ENCODE assay signal across 11 cellular contexts in genomic region chr11:46210133-46210636, GRCh38.
DNase-seq lines count a peak whose midpoint lies in the region; TF ChIP-seq lines count a peak whose summit lies in the region.
"Had no signal": no experiment of that assay in that cellular context is flagged by ENCODE, and none has a peak within 500 bp of the region (broad histone marks: within the 10 kb centered on the region; RNA-seq: fewer than 3 reads in every experiment).

No MANE protein-coding gene starts in this region.

- H3K27me3 ChIP-seq in breast epithelium (no peaks in the 10 kb centered on the region), spleen (replicated peaks in 1 of 7) (no peaks in the 10 kb centered on the region)
- H3K27me3 ChIP-seq: BLaER1 treated with 17β-estradiol and CSF1 and Interleukin-3, amounts not matched to agents 10 nM and 100 nM had no signal

- POLR2A ChIA-PET in MCF 10A (lab: Yijun Ruan, JAX): interaction anchor here (0.6 to 1.5 kb wide), 5 partner anchors 13 to 51 kb away, joined by 3 to 5 read pairs (median 4); no protein-coding TSS in a partner anchor
- POLR2A ChIA-PET in RWPE1 (lab: Yijun Ruan, JAX; ENCODE audit: low non-redundant PET): no interaction called here

- H3K4me1 ChIP-seq in breast epithelium (no peaks in the 10 kb centered on the region), spleen (peaks cover 0 to 12% (median 2%) of the 10 kb centered on the region in 6 donors)

- TF ChIP-seq POLR2A in breast epithelium (IDR thresholded peaks at IDR 0.05) (no peak), spleen (IDR thresholded peaks at IDR 0.05) (no peak)

- H3K4me3 ChIP-seq in breast epithelium (no peak overlapping the region), fibroblast of pulmonary artery (replicated peaks; ENCODE audit: low read depth, low read length) (no peak overlapping the region), spleen (no peak overlapping the region)
- H3K4me3 ChIP-seq: BLaER1 treated with 17β-estradiol and CSF1 and Interleukin-3, amounts not matched to agents 10 nM and 100 nM had no signal

- peaks cover 4% of the 10 kb centered on the region for H3K36me3 Mint-ChIP-seq in MCF 10A (ENCODE audit: insufficient read depth, unreplicated experiment)

- CTCF ChIA-PET in MCF 10A (lab: Yijun Ruan, JAX): interaction anchor here (1.0 kb wide), 1 partner anchor 29 kb away, joined by 4 read pairs; no protein-coding TSS in a partner anchor
- CTCF ChIA-PET in RWPE1 (lab: Yijun Ruan, JAX): no interaction called here

- DNase-seq in MCF 10A (ENCODE audit: unreplicated experiment) (peak; percentile 94), breast epithelium (ENCODE audit: low spot score in 2 of 2) (no peak), RWPE1 (ENCODE audit: low spot score) (peak; percentile 59), fibroblast of pulmonary artery (ENCODE audit: low read depth) (peak; percentile 87), caudate nucleus (lab: John Stamatoyannopoulos, UW) (no peak), HK-2 (ENCODE audit: unreplicated experiment) (no peak), spleen (no peak), SHP77 (lab: John Stamatoyannopoulos, UW) (no peak)
- DNase-seq: left cardiac atrium, T-helper 9 cell had no signal

- H3K27ac ChIP-seq in breast epithelium (no peak overlapping the region), RWPE1 (no peak overlapping the region), caudate nucleus (ENCODE audit: low read depth, low read length) (no peak overlapping the region), spleen (peak overlapping the region in 1 of 8 donors; percentile 48)
- H3K27ac ChIP-seq: BLaER1 treated with 17β-estradiol and CSF1 and Interleukin-3, amounts not matched to agents 10 nM and 100 nM had no signal

- H3K27ac Mint-ChIP-seq in MCF 10A (ENCODE audit: low read depth, unreplicated experiment): no peak overlapping the region

- intact Hi-C loops in MCF 10A (cut with micrococcal nuclease): no loop called here
- intact Hi-C loops in breast epithelium (cut with DNase I; ENCODE audit: low total_unique reads): no loop called here
- intact Hi-C loops in spleen (cut with DNase I; ENCODE audit: low total_unique reads): no loop called here

- H3K9me3 ChIP-seq in breast epithelium (no peaks in the 10 kb centered on the region), spleen (no peaks in the 10 kb centered on the region)
- H3K9me3 ChIP-seq: BLaER1 treated with 17β-estradiol and CSF1 and Interleukin-3, amounts not matched to agents 10 nM and 100 nM had no signal

- H3K9me3 Mint-ChIP-seq in MCF 10A (ENCODE audit: unreplicated experiment): no peaks in the 10 kb centered on the region

- 37 to 54% (median 43%) methylated on average over 4 of the region's 4 CpGs for WGBS in spleen, 5 donors

- TF ChIP-seq CTCF in MCF 10A (IDR thresholded peaks at IDR 0.05; ENCODE audit: unreplicated experiment): no peak
- no peak for TF ChIP-seq CTCF in breast epithelium (IDR thresholded peaks at IDR 0.05)
- TF ChIP-seq CTCF in RWPE1 (conservative IDR thresholded peaks at IDR 0.05; ENCODE audit: low read depth): no peak
- no peak for TF ChIP-seq CTCF in fibroblast of pulmonary artery (IDR thresholded peaks at IDR 0.05; ENCODE audit: low read length, missing control alignments)
- no peak for TF ChIP-seq CTCF in spleen (IDR thresholded peaks at IDR 0.05 in 8 of 11, conservative IDR thresholded peaks at IDR 0.05 in 3 of 11)

- peaks cover 12% of the 10 kb centered on the region for H3K4me1 Mint-ChIP-seq in MCF 10A (ENCODE audit: insufficient read depth, unreplicated experiment)

- no peak overlapping the region for H3K4me3 Mint-ChIP-seq in MCF 10A (ENCODE audit: unreplicated experiment)

- H3K36me3 ChIP-seq in breast epithelium (no peaks in the 10 kb centered on the region), spleen (no peaks in the 10 kb centered on the region)
- H3K36me3 ChIP-seq: BLaER1 treated with 17β-estradiol and CSF1 and Interleukin-3, amounts not matched to agents 10 nM and 100 nM had no signal

- BruUV-seq in MCF 10A (replicated peaks; lab: Mats Ljungman, UMichigan): no TSS peak

- H3K27me3 Mint-ChIP-seq in MCF 10A (ENCODE audit: insufficient read depth, unreplicated experiment): no peaks in the 10 kb centered on the region

Comparison
In these comparisons a context has a peak if more than half of its experiments do, and no peak if none do; other contexts are left out.
1. DNase-seq: peak in MCF 10A (single experiment), RWPE1 (single experiment) and fibroblast of pulmonary artery (single experiment); none in breast epithelium (0 of 2), caudate nucleus (0 of 61), HK-2 (single experiment), spleen (single experiment) and SHP77 (0 of 2).